8 cellular contexts compared by ENCODE assay signal in genomic region chr6:7053125-7053784, GRCh38. TPM values are rescaled to one million over a fixed set of nuclear protein-coding genes. Genes with fewer than 3 reads are reported as not detected.
A peak's percentile ranks its signal among the peaks of the same experiment; 100 is the strongest.
DNase-seq lines count a peak whose midpoint lies in the region; ATAC-seq and TF ChIP-seq lines count a peak whose summit lies in the region.

No MANE protein-coding gene starts in this region.

- H3K4me1 ChIP-seq in body of pancreas (peaks cover 30% of the 10 kb centered on the region), mucosa of stomach (ENCODE audit: control insufficient read depth, insufficient read depth, low read length) (peaks cover 33% of the 10 kb centered on the region), transverse colon (peaks cover 0 to 34% (median 14%) of the 10 kb centered on the region in 4 donors)

- no peak for ATAC-seq in body of pancreas

- no peaks in the 10 kb centered on the region for H3K36me3 Mint-ChIP-seq in activated naive CD4-positive, alpha-beta T cell treated with anti-CD3 and anti-CD28 coated beads for 36 hours (ENCODE audit: low read depth)

- intact Hi-C loops in activated naive CD4-positive, alpha-beta T cell treated with anti-CD3 and anti-CD28 coated beads for 36 hours (cut with micrococcal nuclease), result loop anchor here (2.0 kb wide), 1 partner anchor 54 kb away; the partner anchor contains the start of gene RREB1
- intact Hi-C loops in body of pancreas (cut with DNase I), result no loop called here
- intact Hi-C loops in transverse colon (cut with DNase I; ENCODE audit: low total_unique reads), result no loop called here

- peaks cover 14% of the 10 kb centered on the region for H3K4me1 Mint-ChIP-seq in activated naive CD4-positive, alpha-beta T cell treated with anti-CD3 and anti-CD28 coated beads for 36 hours (ENCODE audit: low read depth)

- no peaks in the 10 kb centered on the region for H3K9me3 Mint-ChIP-seq in activated naive CD4-positive, alpha-beta T cell treated with anti-CD3 and anti-CD28 coated beads for 36 hours

- no peak overlapping the region for H3K4me3 ChIP-seq in body of pancreas
- H3K4me3 ChIP-seq in mucosa of stomach (ENCODE audit: low read length), result peak overlapping the region; percentile 51
- H3K4me3 ChIP-seq in transverse colon, result peak overlapping the region in 1 of 4 donors; percentile 63

- H3K9me3 ChIP-seq in body of pancreas, result no peaks in the 10 kb centered on the region
- H3K9me3 ChIP-seq in mucosa of stomach (ENCODE audit: control insufficient read depth, low read length), result no peaks in the 10 kb centered on the region
- no peaks in the 10 kb centered on the region for H3K9me3 ChIP-seq in transverse colon

- H3K27me3 ChIP-seq in body of pancreas, result no peaks in the 10 kb centered on the region
- H3K27me3 ChIP-seq in mucosa of stomach (ENCODE audit: control insufficient read depth, insufficient read depth, low read length), result no peaks in the 10 kb centered on the region
- H3K27me3 ChIP-seq in transverse colon, result no peaks in the 10 kb centered on the region

- CTCF ChIA-PET in activated naive CD4-positive, alpha-beta T cell treated with anti-CD3 and anti-CD28 coated beads for 36 hours (lab: Charles Lee), result interaction anchor here (1.0 to 1.4 kb wide), 2 partner anchors 34 to 185 kb away, joined by 4 to 6 read pairs; no protein-coding TSS in a partner anchor

- TF ChIP-seq POLR2A in body of pancreas (IDR thresholded peaks at IDR 0.05), result no peak
- no peak for TF ChIP-seq POLR2A in transverse colon (IDR thresholded peaks at IDR 0.05)

- peak overlapping the region; percentile 87 for H3K9ac ChIP-seq in mucosa of stomach (ENCODE audit: low read length)

- no peak for TF ChIP-seq CTCF in body of pancreas (IDR thresholded peaks at IDR 0.05)
- TF ChIP-seq CTCF in transverse colon (IDR thresholded peaks at IDR 0.05), result no peak

- H3K36me3 ChIP-seq in body of pancreas (replicated peaks in 1 of 2; ENCODE audit: insufficient read depth in 1 of 2, low read depth in 2 of 2) (no peaks in the 10 kb centered on the region), mucosa of stomach (ENCODE audit: control insufficient read depth, insufficient read depth, low read length) (no peaks in the 10 kb centered on the region), transverse colon (no peaks in the 10 kb centered on the region)

- no peak for DNase-seq in activated naive CD4-positive, alpha-beta T cell treated with anti-CD3 and anti-CD28 coated beads for 36 hours
- DNase-seq in activated naive CD4-positive, alpha-beta T cell treated with Interleukin-2 at 50 U/mL for 16 hours, result no peak
- peak in 1 of 4 donors; percentile 28 for DNase-seq in body of pancreas
- DNase-seq in transverse colon, result no peak
- DNase-seq in EL, result no peak
- DNase-seq in COLO668 (lab: John Stamatoyannopoulos, UW; ENCODE audit: unreplicated experiment), result no peak
- DNase-seq in NCI-H1436 (lab: John Stamatoyannopoulos, UW), result no peak

- H3K27ac ChIP-seq in body of pancreas (peak overlapping the region in 3 of 4 donors; percentile 89 to 96 (median 95)), transverse colon (peak overlapping the region; percentile 91 to 94 (median 92))

- H3K27me3 Mint-ChIP-seq in activated naive CD4-positive, alpha-beta T cell treated with anti-CD3 and anti-CD28 coated beads for 36 hours (ENCODE audit: low read depth), result peaks cover 11% of the 10 kb centered on the region

- H3K27ac Mint-ChIP-seq in activated naive CD4-positive, alpha-beta T cell treated with anti-CD3 and anti-CD28 coated beads for 36 hours, result no peak overlapping the region

- peak overlapping the region; percentile 47 for H3K4me3 Mint-ChIP-seq in activated naive CD4-positive, alpha-beta T cell treated with anti-CD3 and anti-CD28 coated beads for 36 hours

- in situ Hi-C loops in transverse colon (cut with MboI; ENCODE audit: low pct_ligation_motif_present in 1 of 4, low pct_unique_long_range_greater_than_20kb in 1 of 4, low sequenced_read_pairs in 3 of 4), result loop anchor here in 1 of 4 donors (25.0 kb wide), 1 partner anchor 184 kb away; no protein-coding TSS in a partner anchor

- WGBS in body of pancreas, 2 donors, result 25 to 33% methylated on average over 5 of the region's 5 CpGs
- 43 to 52% methylated on average over 4 to 5 of the region's 5 CpGs for WGBS in transverse colon (ENCODE audit: low coverage in 1 of 2), 2 donors

- TF ChIP-seq EP300 in transverse colon (IDR thresholded peaks at IDR 0.05; ENCODE audit: low read depth), result no peak

RNA-seq across cellular contexts. Expression of gene RREB1, which starts 54.5 kb away (rescaled TPM):
- total RNA-seq in activated naive CD4-positive, alpha-beta T cell treated with anti-CD3 and anti-CD28 coated beads for 36 hours, result 10 to 100 TPM; 10.8 to 12.2 TPM
- total RNA-seq in body of pancreas (10 to 100 TPM; 33.5 to 44.8 TPM), transverse colon (100 to 1,000 TPM in 2 of 4 donors, 10 to 100 TPM in 2; 73.9 to 214 (median 107) TPM)
